9 cellular contexts compared by ENCODE assay signal in the genomic region with DNA sequence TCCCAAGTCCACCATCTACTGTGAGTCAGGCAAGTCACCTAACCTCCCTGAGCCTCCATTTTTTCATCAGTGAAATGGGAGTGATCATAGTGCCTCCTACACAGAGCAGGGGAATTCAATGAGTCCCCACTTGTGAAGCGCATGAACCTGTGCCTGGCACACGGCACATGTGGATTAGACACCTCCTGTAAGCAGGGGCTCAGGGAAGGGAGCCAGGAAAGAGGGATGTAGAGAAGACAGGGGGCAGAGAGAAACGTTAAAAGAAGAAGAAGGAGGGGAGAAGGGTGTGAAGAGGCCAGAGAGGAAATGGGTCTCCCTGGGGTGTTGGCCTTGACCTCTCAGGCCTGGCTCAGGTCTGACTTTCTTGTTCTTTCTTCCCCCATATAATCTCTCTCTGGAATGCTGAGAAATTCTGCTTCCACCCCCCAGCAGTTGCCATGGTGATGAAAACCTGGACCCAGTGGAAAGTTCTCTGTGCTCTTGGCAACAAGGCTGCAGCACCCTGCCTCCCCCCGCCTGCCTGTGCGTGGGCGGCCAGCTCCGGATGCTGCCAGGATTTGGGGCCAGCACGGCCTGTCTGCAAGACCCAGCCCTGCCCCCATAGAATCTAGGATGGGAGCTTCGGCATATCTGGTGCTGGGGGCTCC.
DNase-seq lines count a peak whose midpoint lies in the region; ATAC-seq and TF ChIP-seq lines count a peak whose summit lies in the region.
"Had no signal": no experiment of that assay in that cellular context is flagged by ENCODE, and none has a peak within 500 bp of the region (broad histone marks: within the 10 kb centered on the region; RNA-seq: fewer than 3 reads in every experiment).

No MANE protein-coding gene starts in this region.

- DNase-seq in AG10803 (ENCODE audit: low read depth) = peak; percentile 44
- DNase-seq in NCI-H446 treated with DMSO at 0.1 percent for 48 hours (lab: John Stamatoyannopoulos, UW) = peak; percentile 80
- peak; percentile 25 for DNase-seq in fibroblast of villous mesenchyme (ENCODE audit: low read depth)
- peak in 53 of 56 donors; percentile 31 to 91 (median 70) for DNase-seq in nucleus accumbens (lab: John Stamatoyannopoulos, UW)
- no peak for DNase-seq in NCI-H146 (lab: John Stamatoyannopoulos, UW)
- no peak for DNase-seq in NK-92 (lab: John Stamatoyannopoulos, UW; ENCODE audit: unreplicated experiment)
- DNase-seq in natural killer cell treated with Interleukin-12 subunit alpha and Interleukin-12 subunit beta and Interleukin-15 and Interleukin-18, amount 100 ng/mL, for 72 hours (ENCODE audit: low spot score) = no peak
- DNase-seq: NCI-H1436 treated with DMSO at 0.1 percent for 48 hours had no signal

- no peaks in the 10 kb centered on the region for H3K9me3 Mint-ChIP-seq in natural killer cell treated with Interleukin-12 subunit alpha and Interleukin-12 subunit beta and Interleukin-15 and Interleukin-18, amount 100 ng/mL, for 72 hours

- H3K27ac Mint-ChIP-seq in natural killer cell treated with Interleukin-12 subunit alpha and Interleukin-12 subunit beta and Interleukin-15 and Interleukin-18, amount 100 ng/mL, for 72 hours = no peak overlapping the region

- no peak for TF ChIP-seq CTCF in AG10803 (conservative IDR thresholded peaks at IDR 0.05; ENCODE audit: low read length)
- no peak for TF ChIP-seq CTCF in fibroblast of villous mesenchyme (IDR thresholded peaks at IDR 0.05; ENCODE audit: insufficient read depth, low read depth, low read length)

- no peak for ATAC-seq in natural killer cell treated with Interleukin-12 subunit alpha and Interleukin-12 subunit beta and Interleukin-15 and Interleukin-18, amount 100 ng/mL, for 72 hours
- no peak for ATAC-seq in HG02571 (IDR thresholded peaks at IDR 0.05; ENCODE audit: unreplicated experiment)

- H3K36me3 Mint-ChIP-seq in natural killer cell treated with Interleukin-12 subunit alpha and Interleukin-12 subunit beta and Interleukin-15 and Interleukin-18, amount 100 ng/mL, for 72 hours = no peaks in the 10 kb centered on the region

- H3K27me3 Mint-ChIP-seq in natural killer cell treated with Interleukin-12 subunit alpha and Interleukin-12 subunit beta and Interleukin-15 and Interleukin-18, amount 100 ng/mL, for 72 hours = peaks cover 3 to 6% of the 10 kb centered on the region in 2 donors

- no peak overlapping the region for H3K4me3 Mint-ChIP-seq in natural killer cell treated with Interleukin-12 subunit alpha and Interleukin-12 subunit beta and Interleukin-15 and Interleukin-18, amount 100 ng/mL, for 72 hours

- H3K4me1 Mint-ChIP-seq in natural killer cell treated with Interleukin-12 subunit alpha and Interleukin-12 subunit beta and Interleukin-15 and Interleukin-18, amount 100 ng/mL, for 72 hours (ENCODE audit: low read depth in 2 of 2) = no peaks in the 10 kb centered on the region

- H3K4me3 ChIP-seq in AG10803 (ENCODE audit: low read length) (no peak overlapping the region), fibroblast of villous mesenchyme (ENCODE audit: low read depth, low read length) (no peak overlapping the region)

Comparison
In these comparisons a context has a peak if more than half of its experiments do, and no peak if none do; other contexts are left out.
1. DNase-seq: peak in AG10803 (single experiment), NCI-H446 treated with DMSO at 0.1 percent for 48 hours (single experiment), fibroblast of villous mesenchyme (single experiment) and nucleus accumbens (53 of 56); none in NCI-H146 (single experiment), NK-92 (single experiment) and natural killer cell treated with Interleukin-12 subunit alpha and Interleukin-12 subunit beta and Interleukin-15 and Interleukin-18, amount 100 ng/mL, for 72 hours (single experiment).